In the genomic region with DNA sequence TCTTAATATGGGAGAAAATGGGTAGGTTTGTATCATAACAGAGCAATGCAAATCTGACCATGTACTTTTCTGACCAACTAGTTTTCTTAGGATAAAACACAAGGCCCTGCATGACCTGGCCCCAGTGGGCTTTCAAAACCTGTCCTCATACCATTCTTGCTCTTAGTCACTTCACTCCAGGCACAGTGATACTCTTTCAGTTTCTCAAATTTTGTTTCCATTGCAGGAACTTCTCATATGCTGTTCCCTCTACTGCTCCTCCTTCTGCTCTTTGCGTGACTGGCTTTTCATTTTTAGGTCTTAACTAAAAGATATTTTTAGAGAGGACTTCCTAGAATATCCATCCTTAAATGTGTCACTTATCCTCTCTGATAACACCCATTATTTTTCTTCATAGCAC, we compare ENCODE assay signal across 13 cellular contexts.
DNase-seq lines count a peak whose midpoint lies in the region; ATAC-seq and TF ChIP-seq lines count a peak whose summit lies in the region.
"Had no signal": no experiment of that assay in that cellular context is flagged by ENCODE, and none has a peak within 500 bp of the region (broad histone marks: within the 10 kb centered on the region; RNA-seq: fewer than 3 reads in every experiment).

No MANE protein-coding gene starts in this region.

- TF ChIP-seq POLR2A in tibial nerve (IDR thresholded peaks at IDR 0.05), result no peak

- no peak for TF ChIP-seq EP300 in tibial nerve (IDR thresholded peaks at IDR 0.05)

- DNase-seq in globus pallidus (ENCODE audit: low spot score), result no peak
- DNase-seq in tibial nerve (ENCODE audit: low spot score in 2 of 2), result no peak
- DNase-seq in activated T-helper 1 cell treated with anti-CD3 and anti-CD28 coated beads, Interleukin-12 subunit alpha, Interleukin-12 subunit beta, Interleukin-2, Interleukin-4 antibody, amounts not matched to agents 30 ng/mL and 10 ng/mL and 1 ng/mL, durations not matched to agents 14 hours and 24 hours and 36 hours (ENCODE audit: low spot score), result no peak
- DNase-seq: head of caudate nucleus, IMR-90, NCI-H2107, SHP77 treated with DMSO at 0.1 percent for 48 hours had no signal

- peak; percentile 91 for ATAC-seq in GM18868 (IDR thresholded peaks at IDR 0.05; ENCODE audit: unreplicated experiment)
- peak; percentile 98 for ATAC-seq in GM21390 (IDR thresholded peaks at IDR 0.05; ENCODE audit: unreplicated experiment)
- peak; percentile 87 for ATAC-seq in HG03039 (IDR thresholded peaks at IDR 0.05; ENCODE audit: unreplicated experiment)
- peak; percentile 92 for ATAC-seq in activated T-helper 17 cell treated with anti-CD3 and anti-CD28 coated beads, Interleukin-2, amount 50 U/mL, for 72 hours (replicated peaks)
- ATAC-seq: WTC11 had no signal

- TF ChIP-seq CTCF in tibial nerve (IDR thresholded peaks at IDR 0.05), result no peak

- no peaks in the 10 kb centered on the region for H3K36me3 Mint-ChIP-seq in activated T-helper 17 cell treated with anti-CD3 and anti-CD28 coated beads, Interleukin-2, amount 50 U/mL, for 72 hours (ENCODE audit: low read depth)
- no peaks in the 10 kb centered on the region for H3K36me3 Mint-ChIP-seq in activated T-helper 1 cell treated with anti-CD3 and anti-CD28 coated beads, Interleukin-12 subunit alpha, Interleukin-12 subunit beta, Interleukin-2, Interleukin-4 antibody, amounts not matched to agents 30 ng/mL and 10 ng/mL and 1 ng/mL, durations not matched to agents 14 hours and 24 hours and 36 hours (ENCODE audit: low read depth)
- H3K36me3 Mint-ChIP-seq: memory B cell, WTC11 had no signal

- H3K4me1 Mint-ChIP-seq in activated T-helper 17 cell treated with anti-CD3 and anti-CD28 coated beads, Interleukin-2, amount 50 U/mL, for 72 hours, result no peaks in the 10 kb centered on the region
- peaks cover 9% of the 10 kb centered on the region for H3K4me1 Mint-ChIP-seq in activated T-helper 1 cell treated with anti-CD3 and anti-CD28 coated beads, Interleukin-12 subunit alpha, Interleukin-12 subunit beta, Interleukin-2, Interleukin-4 antibody, amounts not matched to agents 30 ng/mL and 10 ng/mL and 1 ng/mL, durations not matched to agents 14 hours and 24 hours and 36 hours (ENCODE audit: low read depth)
- H3K4me1 Mint-ChIP-seq: memory B cell had no signal

- H3K27me3 Mint-ChIP-seq in activated T-helper 17 cell treated with anti-CD3 and anti-CD28 coated beads, Interleukin-2, amount 50 U/mL, for 72 hours, result no peaks in the 10 kb centered on the region
- H3K27me3 Mint-ChIP-seq in activated T-helper 1 cell treated with anti-CD3 and anti-CD28 coated beads, Interleukin-12 subunit alpha, Interleukin-12 subunit beta, Interleukin-2, Interleukin-4 antibody, amounts not matched to agents 30 ng/mL and 10 ng/mL and 1 ng/mL, durations not matched to agents 14 hours and 24 hours and 36 hours (ENCODE audit: insufficient read depth), result no peaks in the 10 kb centered on the region
- H3K27me3 Mint-ChIP-seq: memory B cell had no signal

- 78 to 87% methylated on average over 1 of the region's 1 CpG for WGBS in tibial nerve, 2 donors

- peak overlapping the region; percentile 12 for H3K27ac Mint-ChIP-seq in activated T-helper 17 cell treated with anti-CD3 and anti-CD28 coated beads, Interleukin-2, amount 50 U/mL, for 72 hours
- H3K27ac Mint-ChIP-seq in activated T-helper 1 cell treated with anti-CD3 and anti-CD28 coated beads, Interleukin-12 subunit alpha, Interleukin-12 subunit beta, Interleukin-2, Interleukin-4 antibody, amounts not matched to agents 30 ng/mL and 10 ng/mL and 1 ng/mL, durations not matched to agents 14 hours and 24 hours and 36 hours, result no peak overlapping the region
- H3K27ac Mint-ChIP-seq: memory B cell, WTC11 had no signal

- no peak overlapping the region for H3K4me3 ChIP-seq in tibial nerve

- peak overlapping the region; percentile 2 for H3K4me3 Mint-ChIP-seq in activated T-helper 17 cell treated with anti-CD3 and anti-CD28 coated beads, Interleukin-2, amount 50 U/mL, for 72 hours
- no peak overlapping the region for H3K4me3 Mint-ChIP-seq in activated T-helper 1 cell treated with anti-CD3 and anti-CD28 coated beads, Interleukin-12 subunit alpha, Interleukin-12 subunit beta, Interleukin-2, Interleukin-4 antibody, amounts not matched to agents 30 ng/mL and 10 ng/mL and 1 ng/mL, durations not matched to agents 14 hours and 24 hours and 36 hours
- H3K4me3 Mint-ChIP-seq: memory B cell, WTC11 had no signal

- intact Hi-C loops in activated T-helper 1 cell treated with anti-CD3 and anti-CD28 coated beads, Interleukin-12 subunit alpha, Interleukin-12 subunit beta, Interleukin-2, Interleukin-4 antibody, amounts not matched to agents 30 ng/mL and 10 ng/mL and 1 ng/mL, durations not matched to agents 14 hours and 24 hours and 36 hours (cut with micrococcal nuclease), result no loop called here

- no peaks in the 10 kb centered on the region for H3K9me3 ChIP-seq in tibial nerve

- H3K27ac ChIP-seq in tibial nerve, result no peak overlapping the region

- H3K36me3 ChIP-seq in tibial nerve, result no peaks in the 10 kb centered on the region

- no peaks in the 10 kb centered on the region for H3K4me1 ChIP-seq in tibial nerve

- no peaks in the 10 kb centered on the region for H3K27me3 ChIP-seq in tibial nerve

- no peaks in the 10 kb centered on the region for H3K9me3 Mint-ChIP-seq in activated T-helper 17 cell treated with anti-CD3 and anti-CD28 coated beads, Interleukin-2, amount 50 U/mL, for 72 hours
- no peaks in the 10 kb centered on the region for H3K9me3 Mint-ChIP-seq in activated T-helper 1 cell treated with anti-CD3 and anti-CD28 coated beads, Interleukin-12 subunit alpha, Interleukin-12 subunit beta, Interleukin-2, Interleukin-4 antibody, amounts not matched to agents 30 ng/mL and 10 ng/mL and 1 ng/mL, durations not matched to agents 14 hours and 24 hours and 36 hours
- H3K9me3 Mint-ChIP-seq: memory B cell, WTC11 had no signal
